ENCODE assay signal across 1 cellular context in the genomic region with DNA sequence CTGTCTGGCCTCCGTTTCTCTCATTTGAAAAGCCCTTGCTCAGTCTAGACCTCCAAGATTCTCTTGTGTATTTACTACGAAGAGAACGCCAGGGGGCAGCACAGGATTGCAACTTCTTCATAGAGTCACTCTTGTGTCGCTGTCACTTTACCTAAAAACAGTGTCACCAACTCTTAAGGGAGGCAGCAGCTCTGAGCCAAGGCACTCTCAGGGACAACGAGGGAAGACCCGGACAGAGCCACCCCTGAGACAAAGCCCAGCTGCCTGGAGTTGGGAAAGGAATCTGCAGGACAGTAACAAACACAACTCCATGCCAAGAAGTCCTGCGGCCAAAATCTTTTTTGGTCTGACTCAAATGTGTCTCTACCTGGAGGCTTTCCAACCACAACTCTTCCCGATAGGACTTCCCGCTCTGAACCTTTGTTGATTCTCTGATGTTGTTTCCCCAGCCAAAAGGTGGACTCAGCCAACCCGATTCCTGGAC.
TF ChIP-seq lines count a peak whose summit lies in the region.

No MANE protein-coding gene starts in this region.

TF ChIP-seq in K562, 482 proteins besides CTCF, POLR2A, EP300 and RAD21 (continued from another document):
- TF ChIP-seq, protein P1, sequence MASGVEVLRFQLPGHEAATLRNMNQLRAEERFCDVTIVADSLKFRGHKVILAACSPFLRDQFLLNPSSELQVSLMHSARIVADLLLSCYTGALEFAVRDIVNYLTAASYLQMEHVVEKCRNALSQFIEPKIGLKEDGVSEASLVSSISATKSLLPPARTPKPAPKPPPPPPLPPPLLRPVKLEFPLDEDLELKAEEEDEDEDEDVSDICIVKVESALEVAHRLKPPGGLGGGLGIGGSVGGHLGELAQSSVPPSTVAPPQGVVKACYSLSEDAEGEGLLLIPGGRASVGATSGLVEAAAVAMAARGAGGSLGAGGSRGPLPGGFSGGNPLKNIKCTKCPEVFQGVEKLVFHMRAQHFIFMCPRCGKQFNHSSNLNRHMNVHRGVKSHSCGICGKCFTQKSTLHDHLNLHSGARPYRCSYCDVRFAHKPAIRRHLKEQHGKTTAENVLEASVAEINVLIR (CRISPR knock-in tag; IDR thresholded peaks at IDR 0.05): no peak
- no peak for TF ChIP-seq RAD51 (IDR thresholded peaks at IDR 0.05; ENCODE audit: borderline replicate concordance, low read depth)
- TF ChIP-seq ZNF785 (CRISPR knock-in tag; IDR thresholded peaks at IDR 0.05): no peak
- TF ChIP-seq NCOR1 (IDR thresholded peaks at IDR 0.05): no peak
- no peak for TF ChIP-seq CREBBP (IDR thresholded peaks at IDR 0.05; ENCODE audit: low read depth, low read length)
